ENCODE assay signal across 25 cellular contexts in genomic region chr12:124623344-124623885, GRCh38.
"Had no signal": no experiment of that assay in that cellular context is flagged by ENCODE, and none has a peak within 500 bp of the region (broad histone marks: within the 10 kb centered on the region; RNA-seq: fewer than 3 reads in every experiment).

No MANE protein-coding gene starts in this region.

- H3K27ac ChIP-seq: esophagus muscularis mucosa, lower lobe of right lung, neural progenitor cell, right lobe of liver, testis, transverse colon, uterus had no signal

- H2AFZ ChIP-seq: neural progenitor cell had no signal

- ATAC-seq: activated CD8-positive, alpha-beta T cell treated with anti-CD3 and anti-CD28 coated beads for 36 hours; activated T-cell treated with anti-CD3 and anti-CD28 coated beads, Interleukin-2, amount 50 U/mL, for 4 hours; activated T-helper 17 cell treated with anti-CD3 and anti-CD28 coated beads, Interleukin-2, amount 50 U/mL, for 72 hours; left lobe of liver; natural killer cell; right lobe of liver; stimulated activated naive CD8-positive, alpha-beta T cell treated with anti-CD3 and anti-CD28 coated beads, Interleukin-15, Interleukin-2, amounts not matched to agents 100 U/mL and 50 U/mL, for 24 hours; WTC11 had no signal

- H3K9me3 ChIP-seq: lower lobe of right lung, right lobe of liver, testis, transverse colon, uterus had no signal

- DNase-seq: activated CD4-positive, alpha-beta T cell treated with anti-CD3 and anti-CD28 coated beads for 1 hour; activated CD4-positive, alpha-beta T cell treated with anti-CD3 and anti-CD28 coated beads, Interleukin-2, amount 50 U/mL, for 1 hour; activated CD8-positive, alpha-beta T cell treated with anti-CD3 and anti-CD28 coated beads for 36 hours; activated gamma-delta T cell treated with Interleukin-2 at 50 U/mL for 16 hours; activated T-cell treated with anti-CD3 and anti-CD28 coated beads, Interleukin-2, amount 50 U/mL, for 4 hours; dermis blood vessel endothelial cell; effector CD4-positive, alpha-beta T cell; foreskin melanocyte; kidney glomerular epithelial cell; lower lobe of right lung; mesendoderm; natural killer cell; posterior cingulate gyrus; right lobe of liver; stimulated activated CD4-positive, alpha-beta T cell treated with anti-CD3 and anti-CD28 coated beads, Interleukin-2, amount 100 ng/mL, for 48 hours; stimulated activated naive CD8-positive, alpha-beta T cell treated with anti-CD3 and anti-CD28 coated beads, Interleukin-15, Interleukin-2, amounts not matched to agents 100 U/mL and 50 U/mL, for 24 hours; T-helper 2 cell; transverse colon; uterus had no signal

- H3K4me3 ChIP-seq: esophagus muscularis mucosa, lower lobe of right lung, neural progenitor cell, right lobe of liver, testis, transverse colon, uterus had no signal

- H3K36me3 ChIP-seq: esophagus muscularis mucosa, lower lobe of right lung, neural progenitor cell, right lobe of liver, transverse colon, uterus had no signal

- H3K4me2 ChIP-seq: neural progenitor cell had no signal

- H3K9ac ChIP-seq: neural progenitor cell had no signal

- H3K27me3 ChIP-seq: neural progenitor cell, right lobe of liver, testis, transverse colon, uterus had no signal
